8 cellular contexts compared by ENCODE assay signal in the genomic region with DNA sequence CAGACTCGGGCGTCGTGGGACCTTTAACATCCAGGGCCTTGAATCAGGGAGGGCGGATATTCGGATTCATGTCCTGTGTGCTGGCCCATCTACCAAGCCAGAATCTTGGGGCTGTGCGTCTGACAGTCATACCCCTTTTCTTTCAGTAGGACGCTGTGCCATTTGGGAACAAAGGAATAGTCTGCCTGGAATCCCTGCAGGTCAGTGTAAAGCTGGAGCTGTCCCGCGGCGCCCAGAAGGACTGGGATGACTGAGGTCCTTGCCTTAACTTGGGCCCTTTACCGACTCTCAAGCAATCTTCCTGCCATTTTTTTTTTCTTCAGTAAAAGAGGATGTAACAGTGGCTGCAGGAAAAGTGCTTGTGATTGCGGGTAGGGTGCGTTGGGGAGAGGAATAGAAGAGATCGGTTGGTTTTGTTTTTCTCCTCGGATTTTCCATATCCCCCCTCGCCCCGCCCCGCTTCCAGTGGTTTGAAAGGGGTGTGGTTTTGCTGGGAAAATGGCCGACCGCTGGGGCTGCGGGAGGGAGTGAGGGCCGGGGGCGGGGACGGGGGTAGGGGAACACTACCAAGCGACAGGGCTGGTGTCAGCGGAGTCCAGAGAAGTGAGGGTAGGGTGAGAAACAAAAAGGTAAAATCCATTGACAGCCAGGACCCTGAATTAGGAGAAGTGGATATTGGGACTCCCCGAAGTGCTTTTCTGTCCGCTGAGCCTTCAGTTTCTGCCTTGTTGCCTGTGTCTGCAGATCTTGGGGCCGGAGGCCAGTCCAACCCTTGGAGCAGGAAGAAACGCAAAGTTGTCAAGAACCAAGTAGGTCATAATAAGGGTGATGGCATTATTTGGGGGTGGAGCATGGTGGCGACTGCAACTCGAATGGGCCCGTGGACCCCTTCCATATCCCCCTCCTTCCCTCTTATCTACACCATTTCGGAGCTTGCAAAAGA. TPM values are rescaled to one million over a fixed set of nuclear protein-coding genes. Genes with fewer than 3 reads are reported as not detected.
DNase-seq lines count a peak whose midpoint lies in the region; ATAC-seq and TF ChIP-seq lines count a peak whose summit lies in the region.

No MANE protein-coding gene starts in this region.

- no peak for TF ChIP-seq CTCF in HFF-Myc (IDR thresholded peaks at IDR 0.05; ENCODE audit: low read depth, low read length, missing control alignments)
- TF ChIP-seq CTCF in cardiac muscle cell (IDR thresholded peaks at IDR 0.05; ENCODE audit: low read depth, low read length), result no peak

- no peaks in the 10 kb centered on the region for H3K36me3 Mint-ChIP-seq in activated naive CD8-positive, alpha-beta T cell treated with anti-CD3 and anti-CD28 coated beads, Interleukin-2, amount 50 U/mL, for 24 hours (ENCODE audit: low read depth)

- H3K27ac Mint-ChIP-seq in activated naive CD8-positive, alpha-beta T cell treated with anti-CD3 and anti-CD28 coated beads, Interleukin-2, amount 50 U/mL, for 24 hours, result peak overlapping the region; percentile 68

- H3K9me3 ChIP-seq in cardiac muscle cell (ENCODE audit: low read depth), result no peaks in the 10 kb centered on the region

- no peaks in the 10 kb centered on the region for H3K27me3 ChIP-seq in cardiac muscle cell

- H3K4me3 Mint-ChIP-seq in activated naive CD8-positive, alpha-beta T cell treated with anti-CD3 and anti-CD28 coated beads, Interleukin-2, amount 50 U/mL, for 24 hours, result peak overlapping the region; percentile 72

- DNase-seq in AG08396 (ENCODE audit: low spot score) (peak; percentile 67), HFF-Myc (ENCODE audit: extremely low read depth, low read depth) (no peak), cardiac muscle cell (ENCODE audit: low read depth in 1 of 2, low spot score in 1 of 2) (peak; percentile 47 to 56), occipital lobe (lab: John Stamatoyannopoulos, UW) (peak; percentile 9), NCI-H345 (lab: John Stamatoyannopoulos, UW) (no peak)
- peak; percentile 4 for DNase-seq in activated naive CD8-positive, alpha-beta T cell treated with anti-CD3 and anti-CD28 coated beads, Interleukin-2, amount 50 U/mL, for 24 hours

- no peaks in the 10 kb centered on the region for H3K4me1 ChIP-seq in cardiac muscle cell (ENCODE audit: low read depth)

- H3K27me3 Mint-ChIP-seq in activated naive CD8-positive, alpha-beta T cell treated with anti-CD3 and anti-CD28 coated beads, Interleukin-2, amount 50 U/mL, for 24 hours, result peaks cover 7% of the 10 kb centered on the region

- peaks cover 8% of the 10 kb centered on the region for H3K4me1 Mint-ChIP-seq in activated naive CD8-positive, alpha-beta T cell treated with anti-CD3 and anti-CD28 coated beads, Interleukin-2, amount 50 U/mL, for 24 hours

- no peaks in the 10 kb centered on the region for H3K36me3 ChIP-seq in cardiac muscle cell

- H3K9me3 Mint-ChIP-seq in activated naive CD8-positive, alpha-beta T cell treated with anti-CD3 and anti-CD28 coated beads, Interleukin-2, amount 50 U/mL, for 24 hours, result no peaks in the 10 kb centered on the region

- peak overlapping the region; percentile 89 for H3K27ac ChIP-seq in cardiac muscle cell

- H3K4me3 ChIP-seq in HFF-Myc (replicated peaks; ENCODE audit: low read depth, low read length) (peak overlapping the region; percentile 56), cardiac muscle cell (peak overlapping the region; percentile 37)

- ATAC-seq in activated naive CD8-positive, alpha-beta T cell treated with anti-CD3 and anti-CD28 coated beads, Interleukin-2, amount 50 U/mL, for 24 hours, result no peak
- ATAC-seq in HG03469 (IDR thresholded peaks at IDR 0.05; ENCODE audit: unreplicated experiment), result no peak
- no peak for ATAC-seq in HG02885 (IDR thresholded peaks at IDR 0.05; ENCODE audit: poor library complexity, unreplicated experiment)

RNA-seq across cellular contexts. Expression of a gene that starts 0.7 kb away (rescaled TPM):
- total RNA-seq in cardiac muscle cell (33.8 and 40.8 TPM in 2 replicates), occipital lobe (118 TPM)
- 32.2 and 45.3 TPM in 2 replicates for polyA plus RNA-seq in cardiac muscle cell

Comparison
In these comparisons a context has a peak if more than half of its experiments do, and no peak if none do; other contexts are left out.
1. DNase-seq: peak in AG08396 (single experiment), activated naive CD8-positive, alpha-beta T cell treated with anti-CD3 and anti-CD28 coated beads, Interleukin-2, amount 50 U/mL, for 24 hours (single experiment), cardiac muscle cell (2 of 2) and occipital lobe (single experiment); none in HFF-Myc (single experiment) and NCI-H345 (single experiment).